ENCODE assay signal across 27 cellular contexts in the genomic region with DNA sequence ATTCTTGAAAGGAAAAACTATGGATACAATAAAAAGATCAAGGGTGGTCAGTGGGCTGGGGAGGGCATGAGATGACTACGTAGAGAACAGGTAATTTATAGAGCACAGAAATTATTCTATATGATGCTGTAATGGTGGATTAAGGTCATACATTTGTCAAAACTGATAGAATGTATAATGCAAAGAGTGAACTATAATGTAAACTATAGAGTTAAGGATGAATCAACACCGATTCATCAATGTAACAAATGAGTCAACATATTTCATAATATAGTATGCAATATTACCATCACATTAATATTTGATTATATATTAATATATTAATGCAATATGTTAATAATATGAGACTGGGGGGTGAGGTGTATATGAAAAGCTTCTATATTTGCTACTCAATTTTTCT.
"Had no signal": no experiment of that assay in that cellular context is flagged by ENCODE, and none has a peak within 500 bp of the region (broad histone marks: within the 10 kb centered on the region; RNA-seq: fewer than 3 reads in every experiment).

No MANE protein-coding gene starts in this region.

- H3K9ac ChIP-seq: neural progenitor cell, parathyroid adenoma had no signal

- H3K9me3 ChIP-seq: left ventricle myocardium inferior, neutrophil, right atrium auricular region, right lobe of liver, stomach, testis, thyroid gland, transverse colon, upper lobe of left lung, vagina had no signal

- H3K27me3 ChIP-seq: neural progenitor cell, neutrophil, right atrium auricular region, right lobe of liver, stomach, testis, thyroid gland, transverse colon, upper lobe of left lung, vagina had no signal

- ATAC-seq: natural killer cell; right lobe of liver; stimulated activated memory B cell treated with anti-CD40 and anti-IgM and Interleukin-4, amounts not matched to agents 10 μg/mL and 1 μg/mL and 100 μg/mL, for 72 hours had no signal

- H3K36me3 ChIP-seq: left ventricle myocardium inferior, neural progenitor cell, neutrophil, right atrium auricular region, right lobe of liver, stomach, thyroid gland, transverse colon, upper lobe of left lung, vagina had no signal

- H3K79me2 ChIP-seq: parathyroid adenoma had no signal

- H3K4me2 ChIP-seq: neural progenitor cell, smooth muscle cell had no signal

- H2AFZ ChIP-seq: neural progenitor cell, parathyroid adenoma had no signal

- H3K4me1 ChIP-seq: left ventricle myocardium inferior, neural progenitor cell, parathyroid adenoma, right atrium auricular region, right lobe of liver, stomach, testis, thyroid gland, transverse colon, upper lobe of left lung, vagina had no signal

- H3K27ac ChIP-seq: left ventricle myocardium inferior, neural progenitor cell, neutrophil, parathyroid adenoma, right atrium auricular region, right lobe of liver, stomach, testis, thyroid gland, transverse colon, upper lobe of left lung, vagina had no signal

- DNase-seq: hypothalamus; immature natural killer cell; left ventricle myocardium inferior; mesendoderm; naive B cell; natural killer cell; nephron progenitor cell; occipital lobe; right lobe of liver; stimulated activated CD4-positive, alpha-beta T cell treated with anti-CD3 and anti-CD28 coated beads, Interleukin-1b, Interleukin-23, amount 100 ng/mL, for 48 hours; stimulated activated CD4-positive, alpha-beta T cell treated with anti-CD3 and anti-CD28 coated beads, Interleukin-2, amount 100 ng/mL, for 48 hours; stimulated activated CD4-positive, alpha-beta T cell treated with anti-CD3 and anti-CD28 coated beads, Interleukin-4, amount 100 ng/mL, for 4 hours; stimulated activated CD8-positive, alpha-beta memory T cell treated with anti-CD3 and anti-CD28 coated beads, Interleukin-4, amount 100 ng/mL, for 48 hours; stimulated activated naive CD4-positive, alpha-beta T cell treated with Interleukin-2 at 50 U/mL for 16 hours; stomach; testis; thyroid gland; transverse colon; upper lobe of left lung had no signal

- H3K4me3 ChIP-seq: left ventricle myocardium inferior, lung, neural progenitor cell, right atrium auricular region, right lobe of liver, smooth muscle cell, stomach, testis, thyroid gland, transverse colon, upper lobe of left lung, vagina had no signal
